ENCODE assay signal across 1 cellular context in genomic region chr19:2239771-2240770, GRCh38.
TF ChIP-seq lines count a peak whose summit lies in the region.

No MANE protein-coding gene starts in this region.

TF ChIP-seq in WTC11, 78 proteins besides CTCF, POLR2A, EP300 and RAD21 (continued from another document):
- no peak for TF ChIP-seq ERG (CRISPR knock-in tag; IDR thresholded peaks at IDR 0.05)
- no peak for TF ChIP-seq ZNF232 (CRISPR knock-in tag; IDR thresholded peaks at IDR 0.05)
